13 cellular contexts compared by ENCODE assay signal in genomic region chr20:62766716-62767115, GRCh38. TPM values are rescaled to one million over a fixed set of nuclear protein-coding genes. Genes with fewer than 3 reads are reported as not detected.
A peak's percentile ranks its signal among the peaks of the same experiment; 100 is the strongest.
DNase-seq lines count a peak whose midpoint lies in the region; ATAC-seq and TF ChIP-seq lines count a peak whose summit lies in the region.
"Had no signal": no experiment of that assay in that cellular context is flagged by ENCODE, and none has a peak within 500 bp of the region (broad histone marks: within the 10 kb centered on the region; RNA-seq: fewer than 3 reads in every experiment).

No MANE protein-coding gene starts in this region.

- H3K27me3 Mint-ChIP-seq in stimulated activated memory B cell treated with anti-CD40 and anti-IgM and Interleukin-4, amounts not matched to agents 10 μg/mL and 1 μg/mL and 100 μg/mL, for 72 hours = peaks cover 77% of the 10 kb centered on the region
- H3K27me3 Mint-ChIP-seq: activated CD4-positive, alpha-beta T cell treated with anti-CD3 and anti-CD28 coated beads for 36 hours had no signal

- H3K27ac Mint-ChIP-seq in stimulated activated memory B cell treated with anti-CD40 and anti-IgM and Interleukin-4, amounts not matched to agents 10 μg/mL and 1 μg/mL and 100 μg/mL, for 72 hours = no peak overlapping the region
- H3K27ac Mint-ChIP-seq: activated CD4-positive, alpha-beta T cell treated with anti-CD3 and anti-CD28 coated beads for 36 hours; B cell had no signal

- H3K27ac ChIP-seq in VCaP = peak overlapping the region; percentile 47; the same call in 1 of the 2 replicates
- H3K27ac ChIP-seq: uterus had no signal

- DNase-seq in left cardiac atrium (peak; percentile 16), cardiac septum (ENCODE audit: low spot score) (no peak), mucosa of descending colon (peak; percentile 43 to 67 (median 49)), GM13977 (ENCODE audit: low spot score) (no peak), AG20443 (ENCODE audit: low spot score) (no peak), dermis blood vessel endothelial cell (no peak)
- DNase-seq: activated CD4-positive, alpha-beta T cell treated with anti-CD3 and anti-CD28 coated beads for 36 hours; activated T-cell treated with anti-CD3 and anti-CD28 coated beads, Interleukin-2, amount 50 U/mL, for 48 hours; NCI-H2081; uterus had no signal

- in situ Hi-C loops in GM13977 (cut with MboI; ENCODE audit: low pct_unique_long_range_greater_than_20kb, low sequenced_read_pairs, unreplicated experiment) = no loop called here

- H3K4me3 ChIP-seq in mucosa of descending colon = no peak overlapping the region
- H3K4me3 ChIP-seq: uterus had no signal

- H3K4me1 ChIP-seq in mucosa of descending colon (ENCODE audit: low read depth) = no peaks in the 10 kb centered on the region
- H3K4me1 ChIP-seq: uterus had no signal

- peaks cover 22% of the 10 kb centered on the region for H3K4me1 Mint-ChIP-seq in stimulated activated memory B cell treated with anti-CD40 and anti-IgM and Interleukin-4, amounts not matched to agents 10 μg/mL and 1 μg/mL and 100 μg/mL, for 72 hours
- H3K4me1 Mint-ChIP-seq: B cell had no signal

- TF ChIP-seq CTCF in VCaP (conservative IDR thresholded peaks at IDR 0.05) (no peak), mucosa of descending colon (IDR thresholded peaks at IDR 0.05) (no peak), GM13977 (IDR thresholded peaks at IDR 0.05; ENCODE audit: extremely low read depth, insufficient read depth, missing control alignments) (no peak)

- no peak for ATAC-seq in left cardiac atrium
- ATAC-seq in mucosa of descending colon = peak; percentile 33
- ATAC-seq in stimulated activated memory B cell treated with anti-CD40 and anti-IgM and Interleukin-4, amounts not matched to agents 10 μg/mL and 1 μg/mL and 100 μg/mL, for 72 hours = no peak
- ATAC-seq: activated CD4-positive, alpha-beta T cell treated with anti-CD3 and anti-CD28 coated beads for 36 hours had no signal

- no peaks in the 10 kb centered on the region for H3K9me3 ChIP-seq in mucosa of descending colon
- H3K9me3 ChIP-seq: uterus had no signal

- H3K36me3 ChIP-seq in mucosa of descending colon (ENCODE audit: low read depth) = no peaks in the 10 kb centered on the region
- H3K36me3 ChIP-seq: uterus had no signal

- H3K36me3 Mint-ChIP-seq in stimulated activated memory B cell treated with anti-CD40 and anti-IgM and Interleukin-4, amounts not matched to agents 10 μg/mL and 1 μg/mL and 100 μg/mL, for 72 hours = no peaks in the 10 kb centered on the region

- no peaks in the 10 kb centered on the region for H3K9me3 Mint-ChIP-seq in stimulated activated memory B cell treated with anti-CD40 and anti-IgM and Interleukin-4, amounts not matched to agents 10 μg/mL and 1 μg/mL and 100 μg/mL, for 72 hours

- intact Hi-C loops in left cardiac atrium (cut with DNase I) = no loop called here
- intact Hi-C loops in cardiac septum (cut with DNase I) = no loop called here
- intact Hi-C loops in mucosa of descending colon (cut with DNase I, micrococcal nuclease) = no loop called here

- no peak overlapping the region for H3K4me3 Mint-ChIP-seq in stimulated activated memory B cell treated with anti-CD40 and anti-IgM and Interleukin-4, amounts not matched to agents 10 μg/mL and 1 μg/mL and 100 μg/mL, for 72 hours
- H3K4me3 Mint-ChIP-seq: activated CD4-positive, alpha-beta T cell treated with anti-CD3 and anti-CD28 coated beads for 36 hours; B cell had no signal

RNA-seq across cellular contexts. Expression of gene MRGBP, which starts 29.6 kb away (rescaled TPM):
- total RNA-seq in left cardiac atrium (1 to 10 TPM; 8.9 TPM), cardiac septum (7.9 TPM), mucosa of descending colon (10 to 100 TPM in 1 of 3 donors, 1 to 10 TPM in 2; 7.1 to 11.0 (median 8.3) TPM), dermis blood vessel endothelial cell (18.5 and 19.5 TPM in 2 replicates)

RNA-seq across cellular contexts. Expression of gene OGFR, which starts 37.9 kb away (rescaled TPM):
- 10 to 100 TPM; 23.3 to 23.6 TPM for total RNA-seq in left cardiac atrium
- 16.4 TPM for total RNA-seq in cardiac septum
- total RNA-seq in mucosa of descending colon = 10 to 100 TPM; 39.3 to 63.1 (median 48.5) TPM
- total RNA-seq in dermis blood vessel endothelial cell = 48.8 and 58.4 TPM in 2 replicates

RNA-seq across cellular contexts. Expression of gene COL9A3, which starts 50.1 kb away (rescaled TPM):
- total RNA-seq in left cardiac atrium (1 to 10 TPM; 4.0 to 4.7 TPM), cardiac septum (0.94 TPM), mucosa of descending colon (10 to 100 TPM in 1 of 3 donors, 1 to 10 TPM in 1, under 1 TPM in 1; 0.70 to 12.4 (median 2.3) TPM), dermis blood vessel endothelial cell (1.3 and 1.9 TPM in 2 replicates)
- total RNA-seq: activated CD4-positive, alpha-beta T cell treated with anti-CD3 and anti-CD28 coated beads for 36 hours had no signal

RNA-seq across cellular contexts. Expression of gene NTSR1, which starts 58.1 kb away (rescaled TPM):
- total RNA-seq in left cardiac atrium = not detected
- 0.08 TPM for total RNA-seq in cardiac septum
- total RNA-seq in mucosa of descending colon = 10 to 100 TPM in 1 of 3 donors, under 1 TPM in 1, not detected in 1; 0.31 to 22.1 TPM
- total RNA-seq in dermis blood vessel endothelial cell = 0.05 TPM in 1 of 2 replicates, not detected in the other
- total RNA-seq: B cell, uterus had no signal

Comparison
In these comparisons a context has a peak if more than half of its experiments do, and no peak if none do; other contexts are left out.
1. DNase-seq: peak in left cardiac atrium (single experiment) and mucosa of descending colon (3 of 3); none in cardiac septum (single experiment), GM13977 (single experiment), AG20443 (single experiment) and dermis blood vessel endothelial cell (single experiment).